In the genomic region with DNA sequence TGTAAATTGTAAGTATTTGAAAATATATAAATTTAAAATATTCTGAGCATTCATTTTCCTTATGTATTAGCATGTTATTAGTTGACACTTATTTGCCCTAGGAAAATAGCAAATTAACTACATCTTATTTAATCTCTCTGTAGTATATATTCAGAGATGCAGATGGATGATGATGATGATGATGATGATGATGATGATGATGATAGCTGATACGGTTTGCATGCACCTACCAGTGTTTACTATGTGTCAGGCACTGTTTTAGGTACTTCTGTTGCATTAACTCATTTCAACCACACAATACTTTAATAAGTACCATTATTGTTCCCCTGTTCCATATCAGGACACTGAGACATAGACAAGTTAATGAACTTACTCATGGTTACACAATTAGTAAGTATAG, we compare ENCODE assay signal across 6 cellular contexts.
"Had no signal": no experiment of that assay in that cellular context is flagged by ENCODE, and none has a peak within 500 bp of the region (broad histone marks: within the 10 kb centered on the region; RNA-seq: fewer than 3 reads in every experiment).

No MANE protein-coding gene starts in this region.

- H3K4me3 ChIP-seq: GM12878 had no signal

- FAIRE-seq: G401.6, GM12878, GM12892, GM19239 had no signal

- DNase-seq: GDM1, GF-D8 had no signal

- ATAC-seq: GM12878 had no signal
